24 cellular contexts compared by ENCODE assay signal in genomic region chr10:49396666-49396999, GRCh38. TPM values are rescaled to one million over a fixed set of nuclear protein-coding genes. Genes with fewer than 3 reads are reported as not detected.
"Had no signal": no experiment of that assay in that cellular context is flagged by ENCODE, and none has a peak within 500 bp of the region (broad histone marks: within the 10 kb centered on the region; RNA-seq: fewer than 3 reads in every experiment).

No MANE protein-coding gene starts in this region.

- ATAC-seq: left lobe of liver; naive thymus-derived CD4-positive, alpha-beta T cell; stimulated activated naive B cell treated with anti-CD40 and anti-IgM and Interleukin-4, amounts not matched to agents 10 μg/mL and 1 μg/mL and 100 μg/mL, for 72 hours had no signal

- H3K9me3 Mint-ChIP-seq: activated naive CD8-positive, alpha-beta T cell treated with anti-CD3 and anti-CD28 coated beads, Interleukin-2, amount 10 ng/mL, durations not matched to agents 7 days and 5 days; central memory CD8-positive, alpha-beta T cell; stimulated activated naive B cell treated with anti-CD40 and anti-IgM and Interleukin-4, amounts not matched to agents 10 μg/mL and 1 μg/mL and 100 μg/mL, for 72 hours had no signal

- H3K4me1 ChIP-seq: prostate gland had no signal

- H3K4me3 Mint-ChIP-seq: central memory CD8-positive, alpha-beta T cell had no signal

- H3K27ac Mint-ChIP-seq: activated naive CD8-positive, alpha-beta T cell treated with anti-CD3 and anti-CD28 coated beads, Interleukin-2, amount 10 ng/mL, durations not matched to agents 7 days and 5 days; naive thymus-derived CD4-positive, alpha-beta T cell; stimulated activated naive B cell treated with anti-CD40 and anti-IgM and Interleukin-4, amounts not matched to agents 10 μg/mL and 1 μg/mL and 100 μg/mL, for 72 hours had no signal

- FAIRE-seq: keratinocyte had no signal

- H3K36me3 Mint-ChIP-seq: activated naive CD8-positive, alpha-beta T cell treated with anti-CD3 and anti-CD28 coated beads, Interleukin-2, amount 10 ng/mL, durations not matched to agents 7 days and 5 days; stimulated activated naive B cell treated with anti-CD40 and anti-IgM and Interleukin-4, amounts not matched to agents 10 μg/mL and 1 μg/mL and 100 μg/mL, for 72 hours had no signal

- H3K4me3 ChIP-seq: prostate gland, skin epidermis, tibial nerve, vagina had no signal

- H3K9me3 ChIP-seq: prostate gland, tibial nerve, vagina had no signal

- H3K36me3 ChIP-seq: brain microvascular endothelial cell, prostate gland, tibial nerve, vagina had no signal

- DNase-seq: activated CD4-positive, alpha-beta T cell treated with anti-CD3 and anti-CD28 coated beads for 4 hours; activated gamma-delta T cell treated with Interleukin-2 at 50 U/mL for 16 hours; activated naive CD8-positive, alpha-beta T cell treated with anti-CD3 and anti-CD28 coated beads, Interleukin-2, amount 10 ng/mL, durations not matched to agents 7 days and 5 days; brain microvascular endothelial cell; cortex of kidney; effector CD4-positive, alpha-beta T cell; foreskin melanocyte; occipital lobe; right cardiac atrium; stimulated activated CD4-positive, alpha-beta T cell treated with anti-CD3 and anti-CD28 coated beads, Interleukin-15, amount 100 ng/mL, for 24 hours; stimulated activated CD4-positive, alpha-beta T cell treated with anti-CD3 and anti-CD28 coated beads, Interleukin-4, amount 100 ng/mL, for 1 hour; stimulated activated naive B cell treated with anti-CD40 and anti-IgM and Interleukin-4, amounts not matched to agents 10 μg/mL and 1 μg/mL and 100 μg/mL, for 72 hours; T-helper 2 cell had no signal

- H3K27ac ChIP-seq: brain microvascular endothelial cell, epithelial cell of prostate, prostate gland, skin epidermis, tibial nerve, vagina had no signal

RNA-seq across cellular contexts. Expression of gene DRGX, which starts 0.7 kb away (rescaled TPM):
- total RNA-seq: activated naive CD8-positive, alpha-beta T cell treated with anti-CD3 and anti-CD28 coated beads, Interleukin-2, amount 10 ng/mL, durations not matched to agents 7 days and 5 days; fibroblast of lung; left lobe of liver; lung microvascular endothelial cell; naive thymus-derived CD4-positive, alpha-beta T cell; occipital lobe; prostate gland; right cardiac atrium; tibial nerve; vagina had no signal
- polyA plus RNA-seq: keratinocyte; naive thymus-derived CD4-positive, alpha-beta T cell; right cardiac atrium had no signal
